In the genomic region with DNA sequence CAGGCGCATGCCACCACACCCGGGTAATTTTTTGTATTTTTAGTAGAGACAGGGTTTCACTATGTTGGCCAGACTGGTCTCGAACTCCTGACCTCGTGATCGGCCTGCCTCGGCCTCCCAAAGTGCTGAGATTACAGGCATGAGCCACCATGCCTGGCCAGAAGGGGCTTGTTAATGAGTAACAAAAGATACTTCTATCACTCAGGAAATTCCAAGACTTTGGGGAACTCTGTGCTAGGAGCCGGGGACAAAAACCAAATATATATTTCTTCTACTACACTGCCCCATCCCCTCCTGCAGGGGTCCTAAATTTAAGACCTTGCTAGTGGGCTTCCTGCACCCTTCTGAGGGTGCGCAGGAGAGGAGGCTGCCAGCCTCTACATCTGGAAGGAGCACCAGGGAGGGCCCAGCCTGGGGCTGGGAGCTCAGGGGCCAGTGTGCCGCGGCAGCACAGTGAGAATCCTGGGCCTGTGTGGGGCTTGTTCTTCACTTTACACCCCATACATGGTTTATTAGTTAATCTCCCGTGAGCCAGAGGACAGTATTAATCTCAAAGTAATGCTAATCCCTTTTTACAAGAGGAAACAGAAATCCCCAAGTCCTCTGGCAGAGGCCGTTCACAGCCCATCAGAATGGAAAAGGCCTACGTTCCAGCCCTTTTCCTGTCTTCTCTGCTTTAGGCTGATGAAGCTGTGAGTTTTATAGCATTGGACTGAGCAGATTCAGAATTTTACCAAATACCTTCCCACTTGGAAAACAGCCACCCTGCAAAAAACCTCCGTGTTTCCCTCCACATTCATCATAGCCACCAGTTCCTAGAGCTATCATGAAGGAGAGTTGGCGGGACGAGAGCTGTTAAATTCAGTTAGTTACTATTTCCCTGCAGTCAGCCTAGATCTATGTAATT, we compare ENCODE assay signal across 9 cellular contexts. TPM values are rescaled to one million over a fixed set of nuclear protein-coding genes. Genes with fewer than 3 reads are reported as not detected.
DNase-seq lines count a peak whose midpoint lies in the region; ATAC-seq and TF ChIP-seq lines count a peak whose summit lies in the region.
"Had no signal": no experiment of that assay in that cellular context is flagged by ENCODE, and none has a peak within 500 bp of the region (broad histone marks: within the 10 kb centered on the region; RNA-seq: fewer than 3 reads in every experiment).

No MANE protein-coding gene starts in this region.

- H3K27ac ChIP-seq in hepatocyte (peak overlapping the region; percentile 94), skeletal muscle tissue (ENCODE audit: low read depth, low read length) (peak overlapping the region; percentile 91)

- peaks cover 66% of the 10 kb centered on the region for H3K79me2 ChIP-seq in hepatocyte

- peak; percentile 75 for DNase-seq in EH (ENCODE audit: low read depth)
- no peak for DNase-seq in hepatocyte (ENCODE audit: low spot score)
- DNase-seq in NCI-H187 treated with DMSO at 0.1 percent for 48 hours (lab: John Stamatoyannopoulos, UW): no peak
- DNase-seq in NCI-H1694 treated with DMSO at 0.1 percent for 48 hours (lab: John Stamatoyannopoulos, UW): no peak
- DNase-seq in lower leg skin (ENCODE audit: low spot score in 2 of 2): no peak
- DNase-seq: activated CD4-positive, alpha-beta T cell treated with anti-CD3 and anti-CD28 coated beads, Interleukin-2, amount 50 U/mL, for 4 hours had no signal

- peaks cover 37% of the 10 kb centered on the region for H3K4me1 ChIP-seq in hepatocyte (ENCODE audit: insufficient read depth)
- H3K4me1 ChIP-seq in skeletal muscle tissue (ENCODE audit: control insufficient read depth in 3 of 3, insufficient read depth in 3 of 3, low read length in 3 of 3): peaks cover 69 to 83% (median 70%) of the 10 kb centered on the region in 3 donors

- no peaks in the 10 kb centered on the region for H3K9me2 ChIP-seq in hepatocyte (replicated peaks; ENCODE audit: insufficient read depth)

- peak; percentile 27 for ATAC-seq in SK-N-SH treated with all-trans-retinoic acid at 6 μM for 48 hours
- ATAC-seq in GM18868 (IDR thresholded peaks at IDR 0.05; ENCODE audit: unreplicated experiment): no peak

- H3K27me3 ChIP-seq in hepatocyte: no peaks in the 10 kb centered on the region
- H3K27me3 ChIP-seq in skeletal muscle tissue (ENCODE audit: control insufficient read depth in 3 of 3, insufficient read depth in 3 of 3, low read length in 3 of 3): no peaks in the 10 kb centered on the region

- intact Hi-C loops in lower leg skin (cut with DNase I; ENCODE audit: low total_unique reads): no loop called here

- no peak for TF ChIP-seq POLR2A in lower leg skin (IDR thresholded peaks at IDR 0.05)

- H4K20me1 ChIP-seq in hepatocyte (ENCODE audit: insufficient read depth, poor library complexity, severe bottlenecking): peaks cover 45% of the 10 kb centered on the region

- no peaks in the 10 kb centered on the region for H3K9me3 ChIP-seq in hepatocyte (ENCODE audit: low read depth)
- H3K9me3 ChIP-seq in skeletal muscle tissue (ENCODE audit: control insufficient read depth in 3 of 3, low read length in 3 of 3): no peaks in the 10 kb centered on the region

- H3K36me3 ChIP-seq in hepatocyte (replicated peaks; ENCODE audit: insufficient read depth, low read depth) (no peaks in the 10 kb centered on the region), skeletal muscle tissue (ENCODE audit: control insufficient read depth in 3 of 3, insufficient read depth in 3 of 3, low read length in 3 of 3) (no peaks in the 10 kb centered on the region)

- TF ChIP-seq CTCF in hepatocyte (IDR thresholded peaks at IDR 0.05; ENCODE audit: poor library complexity) (no peak), lower leg skin (IDR thresholded peaks at IDR 0.05) (no peak)

- peak overlapping the region; percentile 40 to 83 (median 65) for H3K9ac ChIP-seq in skeletal muscle tissue (ENCODE audit: low read depth in 1 of 3, low read length in 3 of 3)

- H3K4me2 ChIP-seq in hepatocyte: peak overlapping the region; percentile 53

- H2AFZ ChIP-seq in hepatocyte: no peak overlapping the region

- 55% methylated on average over 16 of the region's 16 CpGs for WGBS in hepatocyte (ENCODE audit: low lambda C conversion rate, missing lambda C conversion rate)
- WGBS in lower leg skin, 2 donors: 64 to 74% methylated on average over 16 of the region's 16 CpGs

- H3K4me3 ChIP-seq in hepatocyte (no peak overlapping the region), skeletal muscle tissue (ENCODE audit: low read length in 3 of 3) (no peak overlapping the region), lower leg skin (ENCODE audit: low read depth, poor library complexity, severe bottlenecking) (no peak overlapping the region)

TF ChIP-seq in SK-N-SH treated with all-trans-retinoic acid at 6 μM for 48 hours, 23 proteins besides CTCF, POLR2A, EP300 and RAD21 (continues in another document):
- TF ChIP-seq PPARA (CRISPR knock-in tag; IDR thresholded peaks at IDR 0.05; ENCODE audit: borderline replicate concordance): no peak
- TF ChIP-seq TCF4 (CRISPR knock-in tag; IDR thresholded peaks at IDR 0.05; ENCODE audit: borderline replicate concordance): no peak
- TF ChIP-seq ZC3H10 (CRISPR knock-in tag; IDR thresholded peaks at IDR 0.05): no peak
- TF ChIP-seq ZFP3 (CRISPR knock-in tag; IDR thresholded peaks at IDR 0.05): no peak
- no peak for TF ChIP-seq ISL1 (CRISPR knock-in tag; IDR thresholded peaks at IDR 0.05)
- no peak for TF ChIP-seq ZFP30 (CRISPR knock-in tag; IDR thresholded peaks at IDR 0.05)
- no peak for TF ChIP-seq RARB (CRISPR knock-in tag; IDR thresholded peaks at IDR 0.05)
- TF ChIP-seq CSDC2 (CRISPR knock-in tag; IDR thresholded peaks at IDR 0.05): no peak
- TF ChIP-seq, protein P1, sequence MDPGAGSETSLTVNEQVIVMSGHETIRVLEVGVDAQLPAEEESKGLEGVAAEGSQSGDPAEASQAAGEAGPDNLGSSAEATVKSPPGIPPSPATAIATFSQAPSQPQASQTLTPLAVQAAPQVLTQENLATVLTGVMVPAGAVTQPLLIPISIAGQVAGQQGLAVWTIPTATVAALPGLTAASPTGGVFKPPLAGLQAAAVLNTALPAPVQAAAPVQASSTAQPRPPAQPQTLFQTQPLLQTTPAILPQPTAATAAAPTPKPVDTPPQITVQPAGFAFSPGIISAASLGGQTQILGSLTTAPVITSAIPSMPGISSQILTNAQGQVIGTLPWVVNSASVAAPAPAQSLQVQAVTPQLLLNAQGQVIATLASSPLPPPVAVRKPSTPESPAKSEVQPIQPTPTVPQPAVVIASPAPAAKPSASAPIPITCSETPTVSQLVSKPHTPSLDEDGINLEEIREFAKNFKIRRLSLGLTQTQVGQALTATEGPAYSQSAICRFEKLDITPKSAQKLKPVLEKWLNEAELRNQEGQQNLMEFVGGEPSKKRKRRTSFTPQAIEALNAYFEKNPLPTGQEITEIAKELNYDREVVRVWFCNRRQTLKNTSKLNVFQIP (CRISPR knock-in tag; IDR thresholded peaks at IDR 0.05; ENCODE audit: borderline replicate concordance, low read depth): no peak
- no peak for TF ChIP-seq PATZ1 (CRISPR knock-in tag; IDR thresholded peaks at IDR 0.05; ENCODE audit: borderline replicate concordance)
- TF ChIP-seq ZNF565 (CRISPR knock-in tag; conservative IDR thresholded peaks at IDR 0.05; ENCODE audit: low read depth): no peak
- TF ChIP-seq OSR1 (CRISPR knock-in tag; IDR thresholded peaks at IDR 0.05): no peak
- TF ChIP-seq, protein P2, sequence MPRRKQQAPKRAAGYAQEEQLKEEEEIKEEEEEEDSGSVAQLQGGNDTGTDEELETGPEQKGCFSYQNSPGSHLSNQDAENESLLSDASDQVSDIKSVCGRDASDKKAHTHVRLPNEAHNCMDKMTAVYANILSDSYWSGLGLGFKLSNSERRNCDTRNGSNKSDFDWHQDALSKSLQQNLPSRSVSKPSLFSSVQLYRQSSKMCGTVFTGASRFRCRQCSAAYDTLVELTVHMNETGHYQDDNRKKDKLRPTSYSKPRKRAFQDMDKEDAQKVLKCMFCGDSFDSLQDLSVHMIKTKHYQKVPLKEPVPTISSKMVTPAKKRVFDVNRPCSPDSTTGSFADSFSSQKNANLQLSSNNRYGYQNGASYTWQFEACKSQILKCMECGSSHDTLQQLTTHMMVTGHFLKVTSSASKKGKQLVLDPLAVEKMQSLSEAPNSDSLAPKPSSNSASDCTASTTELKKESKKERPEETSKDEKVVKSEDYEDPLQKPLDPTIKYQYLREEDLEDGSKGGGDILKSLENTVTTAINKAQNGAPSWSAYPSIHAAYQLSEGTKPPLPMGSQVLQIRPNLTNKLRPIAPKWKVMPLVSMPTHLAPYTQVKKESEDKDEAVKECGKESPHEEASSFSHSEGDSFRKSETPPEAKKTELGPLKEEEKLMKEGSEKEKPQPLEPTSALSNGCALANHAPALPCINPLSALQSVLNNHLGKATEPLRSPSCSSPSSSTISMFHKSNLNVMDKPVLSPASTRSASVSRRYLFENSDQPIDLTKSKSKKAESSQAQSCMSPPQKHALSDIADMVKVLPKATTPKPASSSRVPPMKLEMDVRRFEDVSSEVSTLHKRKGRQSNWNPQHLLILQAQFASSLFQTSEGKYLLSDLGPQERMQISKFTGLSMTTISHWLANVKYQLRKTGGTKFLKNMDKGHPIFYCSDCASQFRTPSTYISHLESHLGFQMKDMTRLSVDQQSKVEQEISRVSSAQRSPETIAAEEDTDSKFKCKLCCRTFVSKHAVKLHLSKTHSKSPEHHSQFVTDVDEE (CRISPR knock-in tag; IDR thresholded peaks at IDR 0.05): no peak

RNA-seq across cellular contexts. Expression of gene NPAS1, which starts 44.4 kb away (rescaled TPM):
- total RNA-seq in hepatocyte (0.20 and 0.23 TPM in 2 replicates), skeletal muscle tissue (1.0 TPM), lower leg skin (10 to 100 TPM in 3 of 4 donors, 1 to 10 TPM in 1; 5.7 to 24.3 (median 12.6) TPM)
- polyA plus RNA-seq in hepatocyte: 4.5 and 5.5 TPM in 2 replicates
